In genomic region chr7:18693401-18693800, GRCh38 we compare ENCODE assay signal across 8 cellular contexts.
DNase-seq lines count a peak whose midpoint lies in the region; ATAC-seq and TF ChIP-seq lines count a peak whose summit lies in the region.

No MANE protein-coding gene starts in this region.

- no peaks in the 10 kb centered on the region for H3K27me3 ChIP-seq in GM06990 (replicated peaks; ENCODE audit: control insufficient read depth, insufficient read depth, low read length)

- H3K4me3 ChIP-seq in GM06990 (replicated peaks; ENCODE audit: low read depth, low read length), result no peak overlapping the region

- ATAC-seq in omental fat pad (ENCODE audit: low FRiP score) (peak; percentile 82), HG02678 (IDR thresholded peaks at IDR 0.05; ENCODE audit: unreplicated experiment) (no peak), HG03139 (IDR thresholded peaks at IDR 0.05; ENCODE audit: unreplicated experiment) (no peak)
- ATAC-seq in activated naive CD4-positive, alpha-beta T cell treated with anti-CD3 and anti-CD28 coated beads, Interleukin-2, amount 50 U/mL, for 72 hours, result no peak

- TF ChIP-seq CTCF in GM06990 (IDR thresholded peaks at IDR 0.05; ENCODE audit: insufficient read depth, low read length, poor library complexity, severe bottlenecking), result peak; percentile 40
- no peak for TF ChIP-seq CTCF in omental fat pad (IDR thresholded peaks at IDR 0.05)

- DNase-seq in GM06990 (ENCODE audit: extremely low read depth, insufficient read length), result no peak
- DNase-seq in NOMO-1 treated with DMSO at 0.1 percent for 48 hours (lab: John Stamatoyannopoulos, UW; ENCODE audit: unreplicated experiment), result peak; percentile 60
- DNase-seq in epidermal melanocyte (ENCODE audit: insufficient read length, low spot score), result peak; percentile 32
- no peak for DNase-seq in omental fat pad (ENCODE audit: low spot score)
- DNase-seq in activated naive CD4-positive, alpha-beta T cell treated with anti-CD3 and anti-CD28 coated beads, Interleukin-2, amount 50 U/mL, for 72 hours (ENCODE audit: low spot score in 2 of 2), result no peak
- DNase-seq in COLO668 (lab: John Stamatoyannopoulos, UW; ENCODE audit: unreplicated experiment), result no peak

- peaks cover 1% of the 10 kb centered on the region for H3K36me3 ChIP-seq in GM06990 (ENCODE audit: control insufficient read depth, insufficient read depth, low read length)

- H3K9me3 Mint-ChIP-seq in activated naive CD4-positive, alpha-beta T cell treated with anti-CD3 and anti-CD28 coated beads, Interleukin-2, amount 50 U/mL, for 72 hours, result peaks cover 0 to 6% of the 10 kb centered on the region in 2 donors

- H3K27ac Mint-ChIP-seq in activated naive CD4-positive, alpha-beta T cell treated with anti-CD3 and anti-CD28 coated beads, Interleukin-2, amount 50 U/mL, for 72 hours, result no peak overlapping the region

- H3K36me3 Mint-ChIP-seq in activated naive CD4-positive, alpha-beta T cell treated with anti-CD3 and anti-CD28 coated beads, Interleukin-2, amount 50 U/mL, for 72 hours, result no peaks in the 10 kb centered on the region

Comparison
In these comparisons a context has a peak if more than half of its experiments do, and no peak if none do; other contexts are left out.
1. DNase-seq: peak in NOMO-1 treated with DMSO at 0.1 percent for 48 hours (single experiment) and epidermal melanocyte (single experiment); none in GM06990 (single experiment), omental fat pad (single experiment), activated naive CD4-positive, alpha-beta T cell treated with anti-CD3 and anti-CD28 coated beads, Interleukin-2, amount 50 U/mL, for 72 hours (0 of 2) and COLO668 (single experiment).